ENCODE assay signal across 18 cellular contexts in genomic region chr1:5742032-5742431, GRCh38.
"Had no signal": no experiment of that assay in that cellular context is flagged by ENCODE, and none has a peak within 500 bp of the region (broad histone marks: within the 10 kb centered on the region; RNA-seq: fewer than 3 reads in every experiment).

No MANE protein-coding gene starts in this region.

- H3K27me3 ChIP-seq: vagina had no signal

- H3K9me3 ChIP-seq: esophagus squamous epithelium, gastrocnemius medialis, transverse colon, vagina had no signal

- H3K9me3 Mint-ChIP-seq: memory B cell; stimulated activated memory B cell treated with anti-CD40 and anti-IgM and Interleukin-4, amounts not matched to agents 10 μg/mL and 1 μg/mL and 100 μg/mL, for 72 hours had no signal

- ATAC-seq: gastrocnemius medialis had no signal

- H3K36me3 ChIP-seq: esophagus squamous epithelium, gastrocnemius medialis, transverse colon, vagina had no signal

- H3K27ac ChIP-seq: esophagus squamous epithelium, gastrocnemius medialis, skin epidermis, transverse colon, vagina had no signal

- H3K27ac Mint-ChIP-seq: activated naive CD8-positive, alpha-beta T cell; endodermal cell; memory B cell; progenitor cell of endocrine pancreas; stimulated activated memory B cell treated with anti-CD40 and anti-IgM and Interleukin-4, amounts not matched to agents 10 μg/mL and 1 μg/mL and 100 μg/mL, for 72 hours had no signal

- H3K36me3 Mint-ChIP-seq: activated naive CD8-positive, alpha-beta T cell; memory B cell; stimulated activated memory B cell treated with anti-CD40 and anti-IgM and Interleukin-4, amounts not matched to agents 10 μg/mL and 1 μg/mL and 100 μg/mL, for 72 hours had no signal

- H3K4me1 ChIP-seq: gastrocnemius medialis, transverse colon had no signal

- H3K4me3 Mint-ChIP-seq: activated naive CD8-positive, alpha-beta T cell; endodermal cell; memory B cell; stimulated activated memory B cell treated with anti-CD40 and anti-IgM and Interleukin-4, amounts not matched to agents 10 μg/mL and 1 μg/mL and 100 μg/mL, for 72 hours had no signal

- H3K4me3 ChIP-seq: esophagus squamous epithelium, gastrocnemius medialis, skin epidermis, transverse colon, vagina had no signal

- H3K4me1 Mint-ChIP-seq: endodermal cell; stimulated activated memory B cell treated with anti-CD40 and anti-IgM and Interleukin-4, amounts not matched to agents 10 μg/mL and 1 μg/mL and 100 μg/mL, for 72 hours had no signal

- DNase-seq: activated CD4-positive, alpha-beta T cell treated with anti-CD3 and anti-CD28 coated beads for 1 hour; activated naive CD4-positive, alpha-beta T cell; amniotic stem cell; cerebellar nuclear complex; cortex of kidney; endodermal cell; esophagus squamous epithelium; gastrocnemius medialis; hippocampal formation; stimulated activated CD4-positive, alpha-beta T cell treated with anti-CD3 and anti-CD28 coated beads, Interleukin-2, amount 100 ng/mL, for 24 hours; T-helper 9 cell; transverse colon had no signal
